In genomic region chr4:112515278-112516075, GRCh38 we compare ENCODE assay signal across 9 cellular contexts. TPM values are rescaled to one million over a fixed set of nuclear protein-coding genes. Genes with fewer than 3 reads are reported as not detected.
A peak's percentile ranks its signal among the peaks of the same experiment; 100 is the strongest.
DNase-seq lines count a peak whose midpoint lies in the region; ATAC-seq, FAIRE-seq and TF ChIP-seq lines count a peak whose summit lies in the region.
"Had no signal": no experiment of that assay in that cellular context is flagged by ENCODE, and none has a peak within 500 bp of the region (broad histone marks: within the 10 kb centered on the region; RNA-seq: fewer than 3 reads in every experiment).

No MANE protein-coding gene starts in this region.

- peak; percentile 31 for FAIRE-seq in endothelial cell of umbilical vein (lab: Jason Lieb, UNC)

- dilution Hi-C loops in endothelial cell of umbilical vein (cut with MboI; ENCODE audit: extremely low pct_ligation_motif_present, low sequenced_read_pairs): no loop called here

- H2AFZ ChIP-seq in endothelial cell of umbilical vein (ENCODE audit: low read depth, low read length): peak overlapping the region; percentile 54

- TF ChIP-seq CTCF in GM10266 (IDR thresholded peaks at IDR 0.05; ENCODE audit: control insufficient read depth, insufficient read depth, low read depth, missing control alignments) (peak; percentile 5), endothelial cell of umbilical vein (IDR thresholded peaks at IDR 0.05; ENCODE audit: extremely low read depth in 1 of 2, insufficient read depth in 1 of 2, low read depth in 1 of 2, low read length in 2 of 2) (no peak)

- DNase-seq in GM10266 (ENCODE audit: extremely low spot score): peak; percentile 80
- DNase-seq in endothelial cell of umbilical vein (ENCODE audit: low read depth, low spot score): peak; percentile 40
- no peak for DNase-seq in NK-92 treated with Interleukin-12 subunit alpha and Interleukin-12 subunit beta, amount 100 ng/mL, for 24 hours (lab: John Stamatoyannopoulos, UW)
- no peak for DNase-seq in midbrain (lab: John Stamatoyannopoulos, UW)

- H3K9me3 ChIP-seq in endothelial cell of umbilical vein (replicated peaks; ENCODE audit: control insufficient read depth, insufficient read depth, low read length) (no peaks in the 10 kb centered on the region), muscle layer of duodenum (ENCODE audit: control insufficient read depth in 1 of 2, low read length in 2 of 2) (peaks cover 0 to 6% of the 10 kb centered on the region in 2 donors)
- H3K9me3 ChIP-seq: adrenal gland had no signal

- no TSS peak for BruUV-seq in endothelial cell of umbilical vein (replicated peaks; lab: Mats Ljungman, UMichigan)

- peak overlapping the region; percentile 92 for H3K27ac Mint-ChIP-seq in T-helper 1 cell treated with Interleukin-12 subunit alpha and Interleukin-12 subunit beta and Interleukin-4 antibody, amounts not matched to agents 30 μg/mL and 1 μg/mL, for 36 hours

- peaks cover 8% of the 10 kb centered on the region for H3K4me1 ChIP-seq in endothelial cell of umbilical vein (ENCODE audit: control insufficient read depth, extremely low read depth, insufficient read depth, low read length)
- H3K4me1 ChIP-seq in muscle layer of duodenum (ENCODE audit: control insufficient read depth in 1 of 2, insufficient read depth in 2 of 2, low read length in 2 of 2): peaks cover 0 to 53% of the 10 kb centered on the region in 2 donors

- H3K4me3 ChIP-seq in endothelial cell of umbilical vein (replicated peaks in 1 of 3; ENCODE audit: insufficient read depth in 1 of 3, low read depth in 1 of 3, low read length in 3 of 3) (peak overlapping the region in 2 of 3 experiments; percentile 29 to 33), muscle layer of duodenum (ENCODE audit: low read depth in 1 of 2, low read length in 2 of 2) (peak overlapping the region; percentile 68 to 91)

- peaks cover 80 to 97% of the 10 kb centered on the region in 2 experiments for H3K27me3 ChIP-seq in endothelial cell of umbilical vein (ENCODE audit: control insufficient read depth in 2 of 2, insufficient read depth in 2 of 2, low read length in 2 of 2)
- H3K27me3 ChIP-seq in muscle layer of duodenum (ENCODE audit: low read depth, low read length): peaks cover 79% of the 10 kb centered on the region

- no peaks in the 10 kb centered on the region for H3K9me1 ChIP-seq in endothelial cell of umbilical vein (replicated peaks; ENCODE audit: control insufficient read depth, extremely low read depth, insufficient read depth, low read length)

- TF ChIP-seq POLR2A in endothelial cell of umbilical vein (IDR thresholded peaks at IDR 0.05; ENCODE audit: low read depth, low read length): no peak

- H3K36me3 Mint-ChIP-seq in T-helper 1 cell treated with Interleukin-12 subunit alpha and Interleukin-12 subunit beta and Interleukin-4 antibody, amounts not matched to agents 30 μg/mL and 1 μg/mL, for 36 hours (ENCODE audit: low read depth): peaks cover 8% of the 10 kb centered on the region

- H3K36me3 ChIP-seq in endothelial cell of umbilical vein (ENCODE audit: control insufficient read depth in 2 of 2, extremely low read depth in 1 of 2, insufficient read depth in 2 of 2, low read length in 2 of 2) (no peaks in the 10 kb centered on the region), muscle layer of duodenum (ENCODE audit: control insufficient read depth in 1 of 2, insufficient read depth in 2 of 2, low read length in 2 of 2) (no peaks in the 10 kb centered on the region)
- H3K36me3 ChIP-seq: adrenal gland had no signal

- peaks cover 51% of the 10 kb centered on the region for H3K4me1 Mint-ChIP-seq in T-helper 1 cell treated with Interleukin-12 subunit alpha and Interleukin-12 subunit beta and Interleukin-4 antibody, amounts not matched to agents 30 μg/mL and 1 μg/mL, for 36 hours (ENCODE audit: low read depth)

- POLR2A ChIA-PET in endothelial cell of umbilical vein (lab: Charles Lee): no interaction called here

- H3K9ac ChIP-seq in endothelial cell of umbilical vein (replicated peaks; ENCODE audit: extremely low read depth, insufficient read depth, low read length): no peak overlapping the region

- CTCF ChIA-PET in endothelial cell of umbilical vein (lab: Charles Lee): interaction anchor here (0.9 to 1.2 kb wide), 4 partner anchors 9 to 416 kb away, joined by 3 to 4 read pairs (median 3); no protein-coding TSS in a partner anchor

- peaks cover 6% of the 10 kb centered on the region for H3K9me3 Mint-ChIP-seq in T-helper 1 cell treated with Interleukin-12 subunit alpha and Interleukin-12 subunit beta and Interleukin-4 antibody, amounts not matched to agents 30 μg/mL and 1 μg/mL, for 36 hours

- H3K27ac ChIP-seq in endothelial cell of umbilical vein (ENCODE audit: insufficient read depth, low read depth, low read length) (no peak overlapping the region), muscle layer of duodenum (ENCODE audit: low read length) (no peak overlapping the region)
- H3K27ac ChIP-seq: adrenal gland had no signal

- peak; percentile 33 for ATAC-seq in GM21360 (IDR thresholded peaks at IDR 0.05; ENCODE audit: unreplicated experiment)
- ATAC-seq in HG03520 (IDR thresholded peaks at IDR 0.05; ENCODE audit: unreplicated experiment): peak; percentile 42

- intact Hi-C loops in endothelial cell of umbilical vein (cut with micrococcal nuclease): loop anchor here (5.0 kb wide), 1 partner anchor 1893 kb away; the partner anchor contains the start of gene PITX2

- peak overlapping the region; percentile 53 for H3K4me2 ChIP-seq in endothelial cell of umbilical vein (ENCODE audit: insufficient read depth, low read length)

- peak overlapping the region; percentile 97 for H3K4me3 Mint-ChIP-seq in T-helper 1 cell treated with Interleukin-12 subunit alpha and Interleukin-12 subunit beta and Interleukin-4 antibody, amounts not matched to agents 30 μg/mL and 1 μg/mL, for 36 hours

- H3K27me3 Mint-ChIP-seq in T-helper 1 cell treated with Interleukin-12 subunit alpha and Interleukin-12 subunit beta and Interleukin-4 antibody, amounts not matched to agents 30 μg/mL and 1 μg/mL, for 36 hours (ENCODE audit: low read depth): peaks cover 84% of the 10 kb centered on the region

- H3K79me2 ChIP-seq in endothelial cell of umbilical vein (ENCODE audit: control insufficient read depth, insufficient read depth, low read length): no peaks in the 10 kb centered on the region

- peaks cover 3% of the 10 kb centered on the region for H4K20me1 ChIP-seq in endothelial cell of umbilical vein (replicated peaks; ENCODE audit: control insufficient read depth, extremely low read depth, insufficient read depth, low read length)

TF ChIP-seq in endothelial cell of umbilical vein, 7 proteins besides CTCF, POLR2A, EP300 and RAD21:
- TF ChIP-seq EZH2 (IDR thresholded peaks at IDR 0.05; ENCODE audit: borderline replicate concordance, low read depth, low read length, severe bottlenecking) (peak; percentile 97), POLR2AphosphoS5 (IDR thresholded peaks at IDR 0.05; ENCODE audit: insufficient read depth, low read depth, low read length) (no peak), JUN (IDR thresholded peaks at IDR 0.05; ENCODE audit: borderline replicate concordance, insufficient read depth, insufficient read length, low read depth) (no peak), MAX (IDR thresholded peaks at IDR 0.05; ENCODE audit: insufficient read depth, insufficient read length) (no peak), GATA2 (IDR thresholded peaks at IDR 0.05; ENCODE audit: insufficient read depth, insufficient read length, low read depth, low read length) (no peak)

RNA-seq across cellular contexts. Expression of gene NEUROG2, which starts 0.5 kb away (rescaled TPM):
- not detected in 2 replicates for total RNA-seq in endothelial cell of umbilical vein
- not detected in 2 replicates for polyA plus RNA-seq in endothelial cell of umbilical vein
- not detected in 2 replicates for polyA plus RNA-seq in endothelial cell of umbilical vein (2011; cell fraction: cytosol; rRNA removed)
- polyA plus RNA-seq in endothelial cell of umbilical vein (2011; cell fraction: nucleus; rRNA removed): not detected in 2 replicates
- not detected in 2 replicates for polyA plus RNA-seq in endothelial cell of umbilical vein (2012)
- not detected in 2 replicates for polyA minus RNA-seq in endothelial cell of umbilical vein
- polyA minus RNA-seq in endothelial cell of umbilical vein (2011; cell fraction: cytosol; rRNA and poly(A)+ RNA removed): not detected
- polyA minus RNA-seq in endothelial cell of umbilical vein (2011; cell fraction: nucleus; rRNA and poly(A)+ RNA removed): not detected in 2 replicates
- total RNA-seq: adrenal gland had no signal
- polyA plus RNA-seq: adrenal gland had no signal

Comparison
In these comparisons a context has a peak if more than half of its experiments do, and no peak if none do; other contexts are left out.
1. DNase-seq: peak in GM10266 (single experiment) and endothelial cell of umbilical vein (single experiment); none in NK-92 treated with Interleukin-12 subunit alpha and Interleukin-12 subunit beta, amount 100 ng/mL, for 24 hours (single experiment) and midbrain (single experiment).